ENCODE assay signal across 1 cellular context in the genomic region with DNA sequence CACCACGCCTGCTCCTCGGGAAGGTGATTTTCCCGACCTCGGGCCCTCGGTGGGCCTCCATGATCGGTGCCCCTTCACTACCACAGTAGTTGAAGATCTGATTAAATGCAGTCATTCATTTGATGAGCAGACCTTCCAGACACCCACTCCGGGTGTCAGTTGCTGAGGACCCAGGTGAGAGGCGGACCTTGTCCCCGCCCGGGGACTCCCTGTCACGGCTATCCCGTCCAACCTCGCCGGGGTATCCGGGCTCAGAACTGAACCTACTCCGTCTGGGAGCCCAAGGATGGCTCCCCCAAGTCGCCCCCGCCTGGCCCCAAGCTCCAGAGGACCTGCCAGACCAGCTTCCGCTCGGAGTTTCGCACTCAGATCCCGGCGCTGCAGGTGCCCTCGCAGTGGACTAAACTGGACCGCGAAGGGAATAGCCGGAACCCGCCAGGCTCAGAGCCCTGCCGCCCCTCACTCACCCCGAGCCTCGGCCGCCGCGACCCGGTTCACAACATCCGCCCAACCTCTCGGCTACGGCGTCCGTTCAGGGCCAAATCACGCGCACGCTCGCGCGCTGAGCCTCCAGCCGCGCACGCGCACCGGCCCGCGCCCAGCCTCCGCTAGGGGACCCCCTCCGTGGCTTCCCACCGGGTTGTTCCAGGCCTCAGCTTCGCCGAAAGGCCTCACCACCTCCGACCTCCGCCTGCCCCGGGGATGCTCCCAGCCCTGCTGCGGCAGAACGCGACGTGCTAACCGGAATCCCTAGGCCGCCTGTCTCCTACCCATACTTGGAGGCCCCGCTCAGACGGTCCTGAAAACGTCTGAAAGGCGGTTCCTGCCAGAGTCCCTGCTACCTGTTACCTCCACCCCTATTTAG.
TF ChIP-seq lines count a peak whose summit lies in the region.

No MANE protein-coding gene starts in this region.

TF ChIP-seq in PFSK-1, 5 proteins besides CTCF, POLR2A, EP300 and RAD21 (continued from another document):
- no peak for TF ChIP-seq FOXP2 (optimal IDR thresholded peaks at IDR 0.05; ENCODE audit: borderline replicate concordance, extremely low read depth, extremely low read length, insufficient read depth)
